In the genomic region with DNA sequence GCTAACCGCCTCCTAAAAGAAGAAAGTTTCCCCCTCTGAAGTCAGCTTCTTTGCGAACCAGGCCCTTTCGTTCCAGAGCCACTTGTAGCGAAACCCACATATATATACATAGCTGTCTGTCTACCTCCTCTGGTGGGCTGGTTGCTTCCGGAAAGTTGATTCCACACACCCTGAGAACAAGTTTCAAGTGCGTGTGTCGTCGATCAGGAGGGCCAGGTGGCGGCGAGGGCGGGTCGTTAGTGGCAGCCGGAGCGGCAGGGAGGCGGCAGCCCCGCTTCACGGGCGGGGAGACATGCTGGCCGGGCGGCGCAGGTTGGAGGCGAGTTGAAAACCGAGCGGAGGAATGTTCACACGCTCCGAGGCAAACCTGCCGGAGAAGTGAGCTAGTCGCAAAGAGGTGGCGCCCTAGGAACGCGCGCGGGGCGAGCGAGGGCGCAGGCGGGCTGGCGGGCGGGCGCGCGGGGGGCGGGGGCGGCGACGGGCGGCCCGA, we compare ENCODE assay signal across 8 cellular contexts.
A peak's percentile ranks its signal among the peaks of the same experiment; 100 is the strongest.
DNase-seq lines count a peak whose midpoint lies in the region; ATAC-seq lines count a peak whose summit lies in the region.

No MANE protein-coding gene starts in this region.

- no peaks in the 10 kb centered on the region for H3K36me3 Mint-ChIP-seq in central memory CD8-positive, alpha-beta T cell (ENCODE audit: insufficient read depth)

- H3K27me3 Mint-ChIP-seq in central memory CD8-positive, alpha-beta T cell = peaks cover 97% of the 10 kb centered on the region

- ATAC-seq in GM21360 (IDR thresholded peaks at IDR 0.05; ENCODE audit: unreplicated experiment) (peak; percentile 81), HG03571 (IDR thresholded peaks at IDR 0.05; ENCODE audit: unreplicated experiment) (peak; percentile 64)
- ATAC-seq in central memory CD8-positive, alpha-beta T cell (replicated peaks; ENCODE audit: extremely low read depth, poor library complexity, severe bottlenecking) = peak; percentile 60

- DNase-seq in DMS53 (lab: John Stamatoyannopoulos, UW) = peak; percentile 95
- peak in 3 of 5 experiments; percentile 15 to 62 (median 31) for DNase-seq in T-helper 2 cell
- DNase-seq in central memory CD8-positive, alpha-beta T cell (ENCODE audit: low spot score in 2 of 2) = no peak
- peak; percentile 30 for DNase-seq in stimulated activated CD4-positive, alpha-beta T cell treated with anti-CD3 and anti-CD28 coated beads, Interleukin-2, amount 100 ng/mL, for 4 hours (ENCODE audit: low read depth)
- no peak for DNase-seq in NCI-H187 (lab: John Stamatoyannopoulos, UW)

- peak overlapping the region; percentile 18 for H3K27ac ChIP-seq in layer of hippocampus (ENCODE audit: low read depth, low read length)

- H3K27ac Mint-ChIP-seq in central memory CD8-positive, alpha-beta T cell (ENCODE audit: low read depth) = peak overlapping the region; percentile 53

- peaks cover 8% of the 10 kb centered on the region for H3K27me3 ChIP-seq in layer of hippocampus (ENCODE audit: control insufficient read depth, insufficient read depth, low read length)

- no peaks in the 10 kb centered on the region for H3K9me3 Mint-ChIP-seq in central memory CD8-positive, alpha-beta T cell

- peaks cover 9% of the 10 kb centered on the region for H3K4me1 Mint-ChIP-seq in central memory CD8-positive, alpha-beta T cell

- H3K4me3 Mint-ChIP-seq in central memory CD8-positive, alpha-beta T cell = peak overlapping the region; percentile 79

Comparison
In these comparisons a context has a peak if more than half of its experiments do, and no peak if none do; other contexts are left out.
1. DNase-seq: peak in DMS53 (single experiment), T-helper 2 cell (3 of 5) and stimulated activated CD4-positive, alpha-beta T cell treated with anti-CD3 and anti-CD28 coated beads, Interleukin-2, amount 100 ng/mL, for 4 hours (single experiment); none in central memory CD8-positive, alpha-beta T cell (0 of 2) and NCI-H187 (0 of 2).
2. Peak in every context shown above with its lines, with median percentiles within 50 percentile points of each other: ATAC-seq.